In genomic region chr21:17819114-17819877, GRCh38 we compare ENCODE assay signal across 8 cellular contexts. TPM values are rescaled to one million over a fixed set of nuclear protein-coding genes. Genes with fewer than 3 reads are reported as not detected.
A peak's percentile ranks its signal among the peaks of the same experiment; 100 is the strongest.
DNase-seq lines count a peak whose midpoint lies in the region; ATAC-seq and TF ChIP-seq lines count a peak whose summit lies in the region.

TSS of gene C21orf91 (minus strand) at chr21:17819356. CDS start at chr21:17818318, 1,038 bp downstream.

- TF ChIP-seq CTCF in activated CD8-positive, alpha-beta T cell treated with anti-CD3 and anti-CD28 coated beads for 36 hours (IDR thresholded peaks at IDR 0.05) = no peak
- no peak for TF ChIP-seq CTCF in lung (IDR thresholded peaks at IDR 0.05; ENCODE audit: control extremely low read depth, extremely low read depth)

- peak within 1 kb of the TSS; percentile 99 for H3K27ac Mint-ChIP-seq in activated CD8-positive, alpha-beta T cell treated with anti-CD3 and anti-CD28 coated beads for 36 hours

- H3K4me1 Mint-ChIP-seq in activated CD8-positive, alpha-beta T cell treated with anti-CD3 and anti-CD28 coated beads for 36 hours (ENCODE audit: low read depth) = peaks cover 36% of the 10 kb centered on the region

- H3K9me3 Mint-ChIP-seq in activated CD8-positive, alpha-beta T cell treated with anti-CD3 and anti-CD28 coated beads for 36 hours = no peaks in the 10 kb centered on the region

- H3K4me3 ChIP-seq in duodenal mucosa (ENCODE audit: low read depth in 1 of 2, low read length in 2 of 2) = peak within 1 kb of the TSS; percentile 81 to 96
- H3K4me3 ChIP-seq in lung = peak within 1 kb of the TSS; percentile 96

- H3K27me3 Mint-ChIP-seq in activated CD8-positive, alpha-beta T cell treated with anti-CD3 and anti-CD28 coated beads for 36 hours = no peaks in the 10 kb centered on the region

- no peaks in the 10 kb centered on the region for H3K9me3 ChIP-seq in duodenal mucosa (ENCODE audit: control insufficient read depth in 1 of 2, low read length in 2 of 2)
- no peaks in the 10 kb centered on the region for H3K9me3 ChIP-seq in lung (ENCODE audit: control insufficient read depth in 2 of 2, insufficient read depth in 1 of 2, low read length in 1 of 2)

- ATAC-seq in GM19395 (IDR thresholded peaks at IDR 0.05; ENCODE audit: unreplicated experiment) (peak; percentile 89), HG03558 (IDR thresholded peaks at IDR 0.05; ENCODE audit: extremely low read depth, unreplicated experiment) (peak; percentile 60), lung (ENCODE audit: insufficient read depth, low FRiP score) (peak; percentile 96)
- peak; percentile 87 for ATAC-seq in activated CD8-positive, alpha-beta T cell treated with anti-CD3 and anti-CD28 coated beads for 36 hours

- H3K36me3 Mint-ChIP-seq in activated CD8-positive, alpha-beta T cell treated with anti-CD3 and anti-CD28 coated beads for 36 hours (ENCODE audit: low read depth) = peaks cover 33% of the 10 kb centered on the region

- peak within 1 kb of the TSS; percentile 79 to 81 for H3K9ac ChIP-seq in duodenal mucosa (ENCODE audit: low read depth in 1 of 2, low read length in 2 of 2)

- H3K4me1 ChIP-seq in duodenal mucosa (ENCODE audit: control insufficient read depth in 1 of 2, insufficient read depth in 2 of 2, low read length in 2 of 2) (peaks cover 5 to 13% of the 10 kb centered on the region in 2 donors), lung (ENCODE audit: control insufficient read depth in 2 of 2, insufficient read depth in 2 of 2, low read length in 2 of 2) (peaks cover 2 to 3% of the 10 kb centered on the region in 2 donors)

- H3K27me3 ChIP-seq in duodenal mucosa (ENCODE audit: control insufficient read depth in 1 of 2, insufficient read depth in 2 of 2, low read length in 2 of 2) (no peaks in the 10 kb centered on the region), lung (ENCODE audit: control insufficient read depth, insufficient read depth) (no peaks in the 10 kb centered on the region)

- intact Hi-C loops in activated CD8-positive, alpha-beta T cell treated with anti-CD3 and anti-CD28 coated beads for 36 hours (cut with micrococcal nuclease) = loop anchor here (5.0 kb wide), 1 partner anchor 37 kb away; no protein-coding TSS in a partner anchor

- WGBS in lung, 2 donors = 0 to 1% methylated on average over 72 to 78 of the region's 78 CpGs

- H3K36me3 ChIP-seq in duodenal mucosa (ENCODE audit: control insufficient read depth in 1 of 2, insufficient read depth in 2 of 2, low read length in 2 of 2) = peaks cover 0 to 4% of the 10 kb centered on the region in 2 donors
- H3K36me3 ChIP-seq in lung (ENCODE audit: control insufficient read depth in 2 of 2, insufficient read depth in 2 of 2, low read length in 2 of 2) = peaks cover 0 to 3% of the 10 kb centered on the region in 2 donors

- DNase-seq in CD1c-positive myeloid dendritic cell (ENCODE audit: extremely low spot score) = peak; percentile 84
- DNase-seq in NCI-H774 (lab: John Stamatoyannopoulos, UW) = peak; percentile 85
- peak; percentile 92 for DNase-seq in activated CD8-positive, alpha-beta T cell treated with anti-CD3 and anti-CD28 coated beads for 36 hours
- peak; percentile 92 for DNase-seq in lung (ENCODE audit: low spot score)
- peak; percentile 74 to 90 (median 90) for DNase-seq in stimulated activated CD4-positive, alpha-beta T cell treated with anti-CD3 and anti-CD28 coated beads, TNF-alpha, amount 100 ng/mL, for 4 hours (ENCODE audit: low read depth in 3 of 3)

- H3K4me3 Mint-ChIP-seq in activated CD8-positive, alpha-beta T cell treated with anti-CD3 and anti-CD28 coated beads for 36 hours = peak within 1 kb of the TSS; percentile 85

- H3K27ac ChIP-seq in duodenal mucosa (ENCODE audit: low read depth, low read length) = peak within 1 kb of the TSS; percentile 92
- H3K27ac ChIP-seq in lung (ENCODE audit: low read depth in 1 of 2, low read length in 1 of 2) = peak within 1 kb of the TSS; percentile 93 to 97

- POLR2A ChIA-PET in activated CD8-positive, alpha-beta T cell treated with anti-CD3 and anti-CD28 coated beads for 36 hours (lab: Charles Lee) = interaction anchor here (1.1 to 3.7 kb wide), 9 partner anchors 8 to 207 kb away, joined by 3 to 36 read pairs (median 7); no protein-coding TSS in a partner anchor

- CTCF ChIA-PET in activated CD8-positive, alpha-beta T cell treated with anti-CD3 and anti-CD28 coated beads for 36 hours (lab: Charles Lee) = interaction anchor here (1.1 to 2.3 kb wide), 6 partner anchors 24 to 130 kb away, joined by 3 to 11 read pairs (median 3); no protein-coding TSS in a partner anchor

RNA-seq across cellular contexts. Expression of gene C21orf91, which starts in this region (rescaled TPM):
- 10 to 100 TPM; 32.5 to 32.6 TPM for total RNA-seq in activated CD8-positive, alpha-beta T cell treated with anti-CD3 and anti-CD28 coated beads for 36 hours
- total RNA-seq in lung = 10 to 100 TPM; 15.3 to 19.0 TPM
- 1 to 10 TPM; 2.8 to 5.1 TPM for polyA plus RNA-seq in lung

Comparison
In these comparisons a context has a peak if more than half of its experiments do, and no peak if none do; other contexts are left out.
1. Peak in every context shown above with its lines: DNase-seq, ATAC-seq, H3K4me3 ChIP-seq and H3K27ac ChIP-seq.